ENCODE assay signal across 26 cellular contexts in genomic region chr6:10266462-10266861, GRCh38.
"Had no signal": no experiment of that assay in that cellular context is flagged by ENCODE, and none has a peak within 500 bp of the region (broad histone marks: within the 10 kb centered on the region; RNA-seq: fewer than 3 reads in every experiment).

No MANE protein-coding gene starts in this region.

- H3K36me3 ChIP-seq: adrenal gland had no signal

- H3K36me3 Mint-ChIP-seq: activated naive CD8-positive, alpha-beta T cell had no signal

- H3K27me3 Mint-ChIP-seq: activated CD4-positive, alpha-beta T cell treated with anti-CD3 and anti-CD28 coated beads, Interleukin-2, amount 10 ng/mL, durations not matched to agents 24 days and 14 days had no signal

- H2AFZ ChIP-seq: PC-9 had no signal

- DNase-seq: activated B cell treated with CpG ODN at 0.5 μM for 24 hours; activated CD4-positive, alpha-beta T cell treated with anti-CD3 and anti-CD28 coated beads for 1 hour; activated CD4-positive, alpha-beta T cell treated with anti-CD3 and anti-CD28 coated beads, Interleukin-2, amount 10 ng/mL, durations not matched to agents 24 days and 14 days; activated CD4-positive, alpha-beta T cell treated with anti-CD3 and anti-CD28 coated beads, Interleukin-2, amount 50 U/mL, for 48 hours; activated gamma-delta T cell; activated naive CD4-positive, alpha-beta T cell treated with anti-CD3 and anti-CD28 coated beads for 36 hours; activated T-cell treated with anti-CD3 and anti-CD28 coated beads for 4 hours; activated T-cell treated with anti-CD3 and anti-CD28 coated beads, Interleukin-2, amount 50 U/mL, for 48 hours; adrenal gland; anterior cingulate cortex; body of pancreas; MM.1S; NCI-H1105; NCI-H1436; NCI-H1694 treated with DMSO at 0.1 percent for 48 hours; NCI-H2029 treated with DMSO at 0.1 percent for 48 hours; NCI-H345; NCI-H510A; NCI-H526 treated with DMSO at 0.1 percent for 48 hours; PC-9; SHP77 treated with DMSO at 0.1 percent for 48 hours; T-helper 17 cell; T-helper 9 cell had no signal

- H3K27ac Mint-ChIP-seq: activated B cell treated with CpG ODN at 0.5 μM for 24 hours; activated CD4-positive, alpha-beta T cell treated with anti-CD3 and anti-CD28 coated beads, Interleukin-2, amount 10 ng/mL, durations not matched to agents 24 days and 14 days; activated naive CD4-positive, alpha-beta T cell treated with anti-CD3 and anti-CD28 coated beads for 36 hours; activated naive CD8-positive, alpha-beta T cell; activated T-helper 17 cell treated with anti-CD3 and anti-CD28 coated beads, Interleukin-2, amount 50 U/mL, for 72 hours; T-helper 17 cell had no signal

- ATAC-seq: activated T-helper 17 cell treated with anti-CD3 and anti-CD28 coated beads, Interleukin-2, amount 50 U/mL, for 72 hours; body of pancreas; T-helper 17 cell had no signal

- H3K9me3 ChIP-seq: adrenal gland, body of pancreas had no signal

- H3K4me3 ChIP-seq: adrenal gland, body of pancreas, PC-9 had no signal

- H3K4me2 ChIP-seq: PC-9 had no signal

- H3K4me3 Mint-ChIP-seq: activated B cell treated with CpG ODN at 0.5 μM for 24 hours; activated CD4-positive, alpha-beta T cell treated with anti-CD3 and anti-CD28 coated beads, Interleukin-2, amount 10 ng/mL, durations not matched to agents 24 days and 14 days; activated naive CD4-positive, alpha-beta T cell treated with anti-CD3 and anti-CD28 coated beads for 36 hours; activated naive CD8-positive, alpha-beta T cell; activated T-helper 17 cell treated with anti-CD3 and anti-CD28 coated beads, Interleukin-2, amount 50 U/mL, for 72 hours; central memory CD8-positive, alpha-beta T cell; T-helper 17 cell had no signal

- H3K27ac ChIP-seq: adrenal gland, body of pancreas, PC-9 had no signal

- H3K4me1 ChIP-seq: adrenal gland had no signal

- H3K9me3 Mint-ChIP-seq: activated naive CD4-positive, alpha-beta T cell treated with anti-CD3 and anti-CD28 coated beads for 36 hours; central memory CD8-positive, alpha-beta T cell had no signal

- H3K4me1 Mint-ChIP-seq: activated B cell treated with CpG ODN at 0.5 μM for 24 hours; activated CD4-positive, alpha-beta T cell treated with anti-CD3 and anti-CD28 coated beads, Interleukin-2, amount 10 ng/mL, durations not matched to agents 24 days and 14 days; activated T-helper 17 cell treated with anti-CD3 and anti-CD28 coated beads, Interleukin-2, amount 50 U/mL, for 72 hours; central memory CD8-positive, alpha-beta T cell; T-helper 17 cell had no signal
